29 cellular contexts compared by ENCODE assay signal in genomic region chr11:27161071-27161470, GRCh38.
A peak's percentile ranks its signal among the peaks of the same experiment; 100 is the strongest.
DNase-seq lines count a peak whose midpoint lies in the region; ATAC-seq and TF ChIP-seq lines count a peak whose summit lies in the region.
"Had no signal": no experiment of that assay in that cellular context is flagged by ENCODE, and none has a peak within 500 bp of the region (broad histone marks: within the 10 kb centered on the region; RNA-seq: fewer than 3 reads in every experiment).

No MANE protein-coding gene starts in this region.

- H3K27ac ChIP-seq in Panc1 (ENCODE audit: low read length): 0 out of 2 replicates have a peak overlapping the region, but pooled peaks have one; percentile 32
- no peak overlapping the region for H3K27ac ChIP-seq in colonic mucosa
- H3K27ac ChIP-seq: cardiac muscle cell, pancreas had no signal

- no peak overlapping the region for H3K9ac ChIP-seq in colonic mucosa (ENCODE audit: low read depth in 2 of 2, low read length in 2 of 2)

- POLR2A ChIA-PET in Panc1 (lab: Charles Lee): no interaction called here

- H3K9me3 ChIP-seq in Panc1 (ENCODE audit: control insufficient read depth, insufficient read depth, low read depth, low read length) (no peaks in the 10 kb centered on the region), colonic mucosa (no peaks in the 10 kb centered on the region)
- H3K9me3 ChIP-seq: Caco-2, pancreas had no signal

- TF ChIP-seq CTCF in Panc1 (IDR thresholded peaks at IDR 0.05) (no peak), fibroblast of mammary gland (conservative IDR thresholded peaks at IDR 0.05; ENCODE audit: control insufficient read depth, insufficient read depth, low read depth, low read length) (no peak), colonic mucosa (IDR thresholded peaks at IDR 0.05) (no peak)

- peak; percentile 21 for DNase-seq in Daoy (ENCODE audit: low read depth)
- no peak for DNase-seq in Panc1 (ENCODE audit: low read depth, low spot score)
- peak; percentile 31 for DNase-seq in fibroblast of mammary gland (ENCODE audit: low read depth)
- peak; percentile 36 for DNase-seq in non-pigmented ciliary epithelial cell (ENCODE audit: low read depth)
- DNase-seq in DMS 273 treated with DMSO at 0.1 percent for 48 hours (lab: John Stamatoyannopoulos, UW): no peak
- DNase-seq in activated naive CD4-positive, alpha-beta T cell (lab: John Stamatoyannopoulos, UW): no peak
- no peak for DNase-seq in NCI-H82 (lab: John Stamatoyannopoulos, UW)
- DNase-seq in colonic mucosa: no peak
- DNase-seq: ACHN; activated CD8-positive, alpha-beta memory T cell treated with anti-CD3 and anti-CD28 coated beads, Interleukin-2, amount 10 ng/mL, durations not matched to agents 7 days and 5 days; activated T-cell treated with anti-CD3 and anti-CD28 coated beads, Interleukin-2, amount 50 U/mL, for 48 hours; C1 segment of cervical spinal cord; Caco-2; cortex of kidney; DMS79 treated with DMSO at 0.1 percent for 48 hours; effector memory CD8-positive, alpha-beta T cell; islet precursor cell; natural killer cell; NCI-H1048; NCI-H187; NCI-H526; pancreas; stimulated activated CD4-positive, alpha-beta T cell treated with anti-CD3 and anti-CD28 coated beads, Interleukin-12 subunit alpha, Interleukin-12 subunit beta, amount 100 ng/mL, for 4 hours; stimulated activated CD4-positive, alpha-beta T cell treated with anti-CD3 and anti-CD28 coated beads, Interleukin-4, amount 100 ng/mL, for 24 hours; substantia nigra; SW 1271; T-helper 9 cell had no signal

- no peak overlapping the region for H3K4me3 ChIP-seq in Panc1 (ENCODE audit: low read depth in 2 of 2, low read length in 2 of 2)
- H3K4me3 ChIP-seq in fibroblast of mammary gland (ENCODE audit: control insufficient read depth, low read depth, low read length): no peak overlapping the region
- no peak overlapping the region for H3K4me3 ChIP-seq in colonic mucosa
- H3K4me3 ChIP-seq: cardiac muscle cell, pancreas had no signal

- no peak for ATAC-seq in Panc1
- ATAC-seq: activated CD8-positive, alpha-beta memory T cell treated with anti-CD3 and anti-CD28 coated beads, Interleukin-2, amount 10 ng/mL, durations not matched to agents 7 days and 5 days; effector memory CD8-positive, alpha-beta T cell; natural killer cell; pancreas; stimulated activated effector memory CD8-positive, alpha-beta T cell treated with anti-CD3 and anti-CD28 coated beads, Interleukin-12 subunit alpha, Interleukin-12 subunit beta, amount 100 ng/mL, for 72 hours had no signal

- no peaks in the 10 kb centered on the region for H3K36me3 ChIP-seq in Panc1 (ENCODE audit: control insufficient read depth, insufficient read depth, low read length)
- no peaks in the 10 kb centered on the region for H3K36me3 ChIP-seq in colonic mucosa
- H3K36me3 ChIP-seq: cardiac muscle cell, pancreas had no signal

- CTCF ChIA-PET in Panc1 (lab: Charles Lee): interaction anchor here (0.5 kb wide), 1 partner anchor 803 kb away, joined by 3 read pairs; no protein-coding TSS in a partner anchor

- H3K4me1 ChIP-seq in Panc1 (ENCODE audit: control insufficient read depth, insufficient read depth, low read length): no peaks in the 10 kb centered on the region
- no peaks in the 10 kb centered on the region for H3K4me1 ChIP-seq in colonic mucosa
- H3K4me1 ChIP-seq: pancreas had no signal

- in situ Hi-C loops in Panc1 (cut with HindIII; ENCODE audit: low pct_unique_long_range_greater_than_20kb, low sequenced_read_pairs): no loop called here

- intact Hi-C loops in Panc1 (cut with micrococcal nuclease; ENCODE audit: unreplicated experiment): no loop called here
- intact Hi-C loops in colonic mucosa (cut with DNase I): no loop called here

- BruUV-seq in Panc1 (replicated peaks; lab: Mats Ljungman, UMichigan): no TSS peak

- no peaks in the 10 kb centered on the region for H3K27me3 ChIP-seq in Panc1 (ENCODE audit: control insufficient read depth, insufficient read depth, low read length)
- no peaks in the 10 kb centered on the region for H3K27me3 ChIP-seq in colonic mucosa
- H3K27me3 ChIP-seq: cardiac muscle cell, pancreas had no signal

Comparison
In these comparisons a context has a peak if more than half of its experiments do, and no peak if none do; other contexts are left out.
1. DNase-seq: peak in Daoy (single experiment), fibroblast of mammary gland (single experiment) and non-pigmented ciliary epithelial cell (single experiment); none in Panc1 (single experiment), DMS 273 treated with DMSO at 0.1 percent for 48 hours (single experiment), activated naive CD4-positive, alpha-beta T cell (0 of 4), NCI-H82 (single experiment) and colonic mucosa (single experiment).